ENCODE assay signal across 8 cellular contexts in the genomic region with DNA sequence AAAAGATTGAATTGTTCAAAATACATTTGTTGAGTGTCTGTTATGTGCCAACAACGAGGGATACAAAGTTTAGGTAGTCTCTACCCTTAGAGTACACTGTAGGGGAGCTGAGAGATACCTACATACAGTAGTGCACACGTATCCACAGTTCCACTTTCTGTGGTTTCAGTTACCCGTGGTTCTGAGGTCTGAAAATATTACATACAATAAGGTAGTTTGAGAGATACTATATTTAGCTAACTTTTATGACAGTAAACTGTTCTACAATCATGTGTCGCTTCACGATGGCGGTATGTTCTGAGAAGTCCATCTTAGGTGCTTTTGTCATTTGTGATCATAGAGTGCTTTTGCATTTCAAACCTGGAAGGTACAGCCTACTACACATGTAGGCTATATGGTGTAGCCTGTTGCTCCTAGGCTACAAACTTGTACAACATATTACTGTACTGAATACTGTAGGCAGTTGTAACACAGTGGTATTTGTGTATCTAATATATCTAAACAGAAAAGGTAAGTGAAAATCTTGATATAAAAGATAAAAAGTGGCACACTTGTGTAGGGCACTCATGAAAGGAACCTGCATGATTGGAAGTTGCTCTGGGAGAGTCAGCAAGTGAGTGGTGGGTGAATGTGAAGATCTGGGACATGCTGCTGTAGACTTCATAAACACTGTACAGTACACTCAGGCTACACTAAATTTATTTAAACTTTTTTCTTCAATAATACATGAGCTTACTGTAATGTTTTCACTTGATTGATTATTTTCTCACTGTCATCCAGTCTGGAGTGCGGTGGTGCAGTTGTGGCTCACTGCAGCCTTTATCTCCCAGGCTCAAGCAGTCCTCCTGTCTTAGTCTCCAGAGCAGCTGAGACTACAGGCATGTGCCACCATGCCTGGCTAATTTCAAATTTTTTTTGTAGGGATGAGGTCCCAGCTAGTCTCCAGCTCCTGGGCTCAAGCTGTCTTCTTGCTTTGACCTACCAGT. TPM values are rescaled to one million over a fixed set of nuclear protein-coding genes. Genes with fewer than 3 reads are reported as not detected.
DNase-seq lines count a peak whose midpoint lies in the region; ATAC-seq and TF ChIP-seq lines count a peak whose summit lies in the region.
"Had no signal": no experiment of that assay in that cellular context is flagged by ENCODE, and none has a peak within 500 bp of the region (broad histone marks: within the 10 kb centered on the region; RNA-seq: fewer than 3 reads in every experiment).

No MANE protein-coding gene starts in this region.

- H3K27me3 ChIP-seq in MM.1S (replicated peaks; ENCODE audit: insufficient read depth, low read length) = no peaks in the 10 kb centered on the region
- no peaks in the 10 kb centered on the region for H3K27me3 ChIP-seq in stomach

- H3K27ac ChIP-seq in MM.1S (ENCODE audit: low read length) (peak overlapping the region; percentile 57; the same call in 1 of the 2 replicates), stomach (no peak overlapping the region)

- H3K27ac Mint-ChIP-seq in naive B cell = peak overlapping the region in 5 of 6 donors; percentile 22 to 54 (median 29)

- H3K27me3 Mint-ChIP-seq in naive B cell = no peaks in the 10 kb centered on the region

- H3K4me3 ChIP-seq in MM.1S (ENCODE audit: low read length) (peak overlapping the region; percentile 39), stomach (no peak overlapping the region)

- H3K36me3 ChIP-seq in MM.1S (replicated peaks; ENCODE audit: insufficient read depth, low read length) = no peaks in the 10 kb centered on the region; the same call in 1 of the 2 replicates
- H3K36me3 ChIP-seq in stomach = peaks cover 0 to 7% (median 0%) of the 10 kb centered on the region in 4 donors

- H3K4me1 ChIP-seq in MM.1S (ENCODE audit: low read length) (peaks cover 38% of the 10 kb centered on the region), stomach (peaks cover 38 to 88% (median 64%) of the 10 kb centered on the region in 4 donors)

- no peak overlapping the region for H2AFZ ChIP-seq in MM.1S (ENCODE audit: low read length)

- H3K4me2 ChIP-seq in MM.1S (ENCODE audit: low read depth, low read length) = peak overlapping the region; percentile 99

- peaks cover 43 to 79% (median 71%) of the 10 kb centered on the region in 3 donors for H3K4me1 Mint-ChIP-seq in naive B cell

- intact Hi-C loops in posterior cingulate gyrus (cut with DNase I) (no loop called here), stomach (cut with DNase I; ENCODE audit: low total_unique reads) (no loop called here)

- H4K20me1 ChIP-seq in MM.1S (ENCODE audit: insufficient read depth, low read length) = peaks cover 69% of the 10 kb centered on the region

- no peak for TF ChIP-seq EP300 in stomach (IDR thresholded peaks at IDR 0.05)

- H3K9me3 ChIP-seq in MM.1S (replicated peaks; ENCODE audit: insufficient read depth, low read length) (no peaks in the 10 kb centered on the region), stomach (no peaks in the 10 kb centered on the region)

- no peaks in the 10 kb centered on the region for H3K9me3 Mint-ChIP-seq in naive B cell

- 59 to 68% (median 65%) methylated on average over 7 of the region's 7 CpGs for WGBS in stomach, 5 donors

- H3K9ac ChIP-seq in MM.1S (ENCODE audit: low read length) = peak overlapping the region; percentile 23; the same call in 1 of the 2 replicates

- H3K36me3 Mint-ChIP-seq in naive B cell = peaks cover 0 to 7% of the 10 kb centered on the region in 2 donors

- H3K9me2 ChIP-seq in MM.1S (replicated peaks; ENCODE audit: insufficient read depth, low read length) = no peaks in the 10 kb centered on the region

- ATAC-seq in GM18861 (IDR thresholded peaks at IDR 0.05; ENCODE audit: unreplicated experiment) = peak; percentile 31
- ATAC-seq in GM21737 (IDR thresholded peaks at IDR 0.05; ENCODE audit: unreplicated experiment) = peak; percentile 32
- peak; percentile 10 to 14 for ATAC-seq in naive B cell (ENCODE audit: low read depth in 2 of 2)

- DNase-seq in MM.1S (peak; percentile 87), naive B cell (peak; percentile 7), posterior cingulate gyrus (no peak), NCI-H2081 (lab: John Stamatoyannopoulos, UW) (no peak), stomach (no peak)
- DNase-seq: foreskin melanocyte had no signal

- peaks cover 30% of the 10 kb centered on the region for H3F3A ChIP-seq in MM.1S (ENCODE audit: insufficient read depth, low read length)

- H3K79me2 ChIP-seq in MM.1S (ENCODE audit: low read length) = peaks cover 86% of the 10 kb centered on the region

- TF ChIP-seq CTCF in MM.1S (IDR thresholded peaks at IDR 0.05; ENCODE audit: low read length) (no peak), stomach (IDR thresholded peaks at IDR 0.05) (no peak)

- H3K4me3 Mint-ChIP-seq in naive B cell = peak overlapping the region; percentile 15 to 97 (median 48)

- TF ChIP-seq POLR2A in stomach (IDR thresholded peaks at IDR 0.05) = no peak

RNA-seq across cellular contexts. Expression of gene CPSF6, which starts 4.0 kb away (rescaled TPM):
- 10 to 100 TPM; 51.3 to 74.9 (median 61.1) TPM for polyA plus RNA-seq in naive B cell (ENCODE audit: low read depth in 6 of 6)
- total RNA-seq in stomach = 100 to 1,000 TPM in 1 of 5 donors, 10 to 100 TPM in 4; 40.6 to 113 (median 53.7) TPM
- polyA plus RNA-seq in stomach = 10 to 100 TPM; 14.9 to 19.2 (median 16.4) TPM

Comparison
In these comparisons a context has a peak if more than half of its experiments do, and no peak if none do; other contexts are left out.
1. DNase-seq: peak in MM.1S (single experiment) and naive B cell (single experiment); none in posterior cingulate gyrus (0 of 10), NCI-H2081 (0 of 2) and stomach (single experiment).
2. Peak in every context shown above with its lines, with median percentiles within 50 percentile points of each other: ATAC-seq.